In genomic region chr10:28810062-28810870, GRCh38 we compare ENCODE assay signal across 18 cellular contexts.
DNase-seq lines count a peak whose midpoint lies in the region; ATAC-seq and TF ChIP-seq lines count a peak whose summit lies in the region.
"Had no signal": no experiment of that assay in that cellular context is flagged by ENCODE, and none has a peak within 500 bp of the region (broad histone marks: within the 10 kb centered on the region; RNA-seq: fewer than 3 reads in every experiment).

No MANE protein-coding gene starts in this region.

- H2AFZ ChIP-seq in H9 (ENCODE audit: low read length), result no peak overlapping the region
- no peak overlapping the region for H2AFZ ChIP-seq in MM.1S (ENCODE audit: low read length)

- H2BK20ac ChIP-seq in H9 (ENCODE audit: low read depth, low read length, poor library complexity, severe bottlenecking), result peak overlapping the region; percentile 51

- H3K27ac Mint-ChIP-seq in H9, result peak overlapping the region; percentile 94 to 99 (median 97)
- H3K27ac Mint-ChIP-seq: CD4-positive, alpha-beta T cell; dendritic cell treated with granulocyte-macrophage colony-stimulating factor and Interleukin-4, amounts not matched to agents 40 ng/mL and 50 ng/mL, for 4 days; naive thymus-derived CD4-positive, alpha-beta T cell; T-helper 17 cell had no signal

- no peak overlapping the region for H2AK5ac ChIP-seq in H9 (ENCODE audit: insufficient read length, low read length)

- H4K91ac ChIP-seq in H9 (ENCODE audit: insufficient read length, low read depth, low read length), result no peak overlapping the region

- TF ChIP-seq CTCF in H9 (conservative IDR thresholded peaks at IDR 0.05), result no peak
- TF ChIP-seq CTCF in MM.1S (IDR thresholded peaks at IDR 0.05; ENCODE audit: low read length), result no peak
- no peak for TF ChIP-seq CTCF in foreskin keratinocyte (conservative IDR thresholded peaks at IDR 0.05)

- no peak overlapping the region for H4K5ac ChIP-seq in H9 (ENCODE audit: insufficient read length, low read depth, low read length)

- DNase-seq in H9 (peak; percentile 53), amniotic epithelial cell (ENCODE audit: low read depth) (peak; percentile 65), renal cortical epithelial cell (ENCODE audit: low read depth) (peak; percentile 61), MM.1S (no peak), foreskin keratinocyte (no peak)
- no peak for DNase-seq in stimulated activated naive CD4-positive, alpha-beta T cell (lab: John Stamatoyannopoulos, UW)
- DNase-seq: activated T-cell treated with anti-CD3 and anti-CD28 coated beads, Interleukin-2, amount 50 U/mL, for 4 hours; amniotic stem cell; CD4-positive, alpha-beta T cell; naive thymus-derived CD4-positive, alpha-beta T cell; NCI-H1694; NCI-H524 treated with DMSO at 0.1 percent for 48 hours; T-helper 17 cell had no signal

- no peaks in the 10 kb centered on the region for H3K79me1 ChIP-seq in H9 (ENCODE audit: insufficient read depth, low read depth, low read length, poor library complexity, severe bottlenecking)

- H3K56ac ChIP-seq in H9 (ENCODE audit: insufficient read length, low read depth, low read length), result peak overlapping the region; percentile 30

- no peak overlapping the region for H3K4ac ChIP-seq in H9 (ENCODE audit: low read depth, low read length)

- H3K4me3 ChIP-seq in iPS-18a (ENCODE audit: low read length) (peak overlapping the region; percentile 25), MM.1S (ENCODE audit: low read length) (no peak overlapping the region)

- H3K9ac ChIP-seq in H9 (ENCODE audit: extremely low read depth, insufficient read length, low read length) (no peak overlapping the region), iPS-18a (ENCODE audit: low read length) (no peak overlapping the region), MM.1S (ENCODE audit: low read length) (no peak overlapping the region)
- H3K9ac ChIP-seq: KMS-11 had no signal

- H2BK120ac ChIP-seq in H9 (ENCODE audit: low read depth, low read length, poor library complexity, severe bottlenecking), result no peak overlapping the region

- no peaks in the 10 kb centered on the region for H3K9me2 ChIP-seq in MM.1S (replicated peaks; ENCODE audit: insufficient read depth, low read length)

- H3K79me2 ChIP-seq in H9 (ENCODE audit: insufficient read depth, low read length), result no peaks in the 10 kb centered on the region
- no peaks in the 10 kb centered on the region for H3K79me2 ChIP-seq in MM.1S (ENCODE audit: low read length)

- H3K36me3 Mint-ChIP-seq in H9 (ENCODE audit: insufficient read depth in 1 of 3, low read depth in 3 of 3), result peaks cover 4 to 18% (median 13%) of the 10 kb centered on the region in 3 experiments; a peak in 6 of 7 replicates
- H3K36me3 Mint-ChIP-seq: naive thymus-derived CD4-positive, alpha-beta T cell had no signal

- no peak overlapping the region for H2BK15ac ChIP-seq in H9 (ENCODE audit: low read depth, low read length)

- H3K23me2 ChIP-seq in H9 (ENCODE audit: insufficient read length, low read depth, low read length, poor library complexity, severe bottlenecking), result no peaks in the 10 kb centered on the region

- WGBS in H9 (ENCODE audit: extremely low coverage, insufficient read length, low lambda C conversion rate), result no CpG with 5 or more reads among the region's 10 CpGs

- no peak overlapping the region for H4K8ac ChIP-seq in H9 (replicated peaks; ENCODE audit: insufficient read length, low read depth, low read length)

- peaks cover 56 to 70% of the 10 kb centered on the region in 2 experiments for H3K4me1 Mint-ChIP-seq in H9

- H3K9me3 ChIP-seq in H9 (ENCODE audit: control insufficient read depth, low read depth, low read length), result no peaks in the 10 kb centered on the region
- no peaks in the 10 kb centered on the region for H3K9me3 ChIP-seq in iPS-18a (ENCODE audit: control insufficient read depth, low read depth, low read length)
- no peaks in the 10 kb centered on the region for H3K9me3 ChIP-seq in MM.1S (replicated peaks; ENCODE audit: insufficient read depth, low read length)

- peak overlapping the region; percentile 29 for H2BK5ac ChIP-seq in H9 (ENCODE audit: insufficient read length, low read length)

- H3K27me3 Mint-ChIP-seq in H9 (ENCODE audit: low read depth), result peaks cover 4% of the 10 kb centered on the region; the same call in 1 of the 2 replicates
- H3K27me3 Mint-ChIP-seq: dendritic cell treated with granulocyte-macrophage colony-stimulating factor and Interleukin-4, amounts not matched to agents 40 ng/mL and 50 ng/mL, for 4 days had no signal

- H3F3A ChIP-seq in MM.1S (ENCODE audit: insufficient read depth, low read length), result no peaks in the 10 kb centered on the region

- peak overlapping the region; percentile 45 to 64 for H3K4me3 Mint-ChIP-seq in H9
- H3K4me3 Mint-ChIP-seq: activated T-cell treated with anti-CD3 and anti-CD28 coated beads, Interleukin-2, amount 50 U/mL, for 4 hours; CD4-positive, alpha-beta T cell; dendritic cell treated with granulocyte-macrophage colony-stimulating factor and Interleukin-4, amounts not matched to agents 40 ng/mL and 50 ng/mL, for 4 days; naive thymus-derived CD4-positive, alpha-beta T cell; T-helper 17 cell had no signal

- H4K20me1 ChIP-seq in H9 (ENCODE audit: control insufficient read depth, insufficient read depth, insufficient read length) (no peaks in the 10 kb centered on the region), MM.1S (ENCODE audit: insufficient read depth, low read length) (no peaks in the 10 kb centered on the region)

- peak overlapping the region; percentile 81 for H3K27ac ChIP-seq in H9 (ENCODE audit: insufficient read length, low read depth, low read length)
- H3K27ac ChIP-seq in iPS-18a (ENCODE audit: low read length), result peak overlapping the region; percentile 11
- no peak overlapping the region for H3K27ac ChIP-seq in MM.1S (ENCODE audit: low read length)
- no peak overlapping the region for H3K27ac ChIP-seq in foreskin keratinocyte
- H3K27ac ChIP-seq: KMS-11 had no signal

- H3K4me1 ChIP-seq in H9 (ENCODE audit: insufficient read depth, low read length), result peaks cover 16% of the 10 kb centered on the region
- peaks cover 49% of the 10 kb centered on the region for H3K4me1 ChIP-seq in iPS-18a (ENCODE audit: control insufficient read depth, low read depth, low read length)
- no peaks in the 10 kb centered on the region for H3K4me1 ChIP-seq in MM.1S (ENCODE audit: low read length)
- H3K4me1 ChIP-seq in foreskin keratinocyte, result no peaks in the 10 kb centered on the region

- H3K23ac ChIP-seq in H9 (ENCODE audit: insufficient read length, low read depth, low read length), result no peak overlapping the region

- no peak overlapping the region for H2BK12ac ChIP-seq in H9 (ENCODE audit: insufficient read length, low read depth, low read length)

- peak overlapping the region; percentile 7 for H3K18ac ChIP-seq in H9 (ENCODE audit: insufficient read length, low read depth, low read length)

- H3K27me3 ChIP-seq in H9 (ENCODE audit: insufficient read depth, low read length) (no peaks in the 10 kb centered on the region), iPS-18a (ENCODE audit: control insufficient read depth, insufficient read depth, low read length) (peaks cover 10% of the 10 kb centered on the region), MM.1S (replicated peaks; ENCODE audit: insufficient read depth, low read length) (no peaks in the 10 kb centered on the region), foreskin keratinocyte (peaks cover 9% of the 10 kb centered on the region)

- no peak overlapping the region for H3K14ac ChIP-seq in H9 (ENCODE audit: insufficient read depth, low read length)

- no peaks in the 10 kb centered on the region for H3K36me3 ChIP-seq in iPS-18a (ENCODE audit: control insufficient read depth, low read depth, low read length)
- no peaks in the 10 kb centered on the region for H3K36me3 ChIP-seq in MM.1S (replicated peaks; ENCODE audit: insufficient read depth, low read length)

- H3K9me3 Mint-ChIP-seq in H9, result peaks cover 8 to 13% of the 10 kb centered on the region in 2 experiments
- H3K9me3 Mint-ChIP-seq: activated T-cell treated with anti-CD3 and anti-CD28 coated beads, Interleukin-2, amount 50 U/mL, for 4 hours; CD4-positive, alpha-beta T cell; dendritic cell treated with granulocyte-macrophage colony-stimulating factor and Interleukin-4, amounts not matched to agents 40 ng/mL and 50 ng/mL, for 4 days had no signal

- peak overlapping the region; percentile 80 for H3K4me2 ChIP-seq in H9 (ENCODE audit: insufficient read depth, insufficient read length, low read length)
- H3K4me2 ChIP-seq in MM.1S (ENCODE audit: low read depth, low read length), result no peak overlapping the region
- H3K4me2 ChIP-seq: KMS-11 had no signal

- H3T11ph ChIP-seq in H9 (ENCODE audit: low read length), result no peak overlapping the region

- no peak for ATAC-seq in HG02798 (IDR thresholded peaks at IDR 0.05; ENCODE audit: poor library complexity, unreplicated experiment)
- no peak for ATAC-seq in foreskin keratinocyte
- ATAC-seq: activated T-cell treated with anti-CD3 and anti-CD28 coated beads, Interleukin-2, amount 50 U/mL, for 4 hours; HCT116; naive thymus-derived CD4-positive, alpha-beta T cell; T-helper 17 cell had no signal

Comparison
In these comparisons a context has a peak if more than half of its experiments do, and no peak if none do; other contexts are left out.
1. DNase-seq: peak in H9 (single experiment), amniotic epithelial cell (single experiment) and renal cortical epithelial cell (single experiment); none in MM.1S (single experiment), stimulated activated naive CD4-positive, alpha-beta T cell (0 of 6) and foreskin keratinocyte (0 of 2).
2. H3K27ac ChIP-seq: peak in H9 (single experiment) and iPS-18a (single experiment); none in MM.1S (single experiment) and foreskin keratinocyte (single experiment).